21 cellular contexts compared by ENCODE assay signal in the genomic region with DNA sequence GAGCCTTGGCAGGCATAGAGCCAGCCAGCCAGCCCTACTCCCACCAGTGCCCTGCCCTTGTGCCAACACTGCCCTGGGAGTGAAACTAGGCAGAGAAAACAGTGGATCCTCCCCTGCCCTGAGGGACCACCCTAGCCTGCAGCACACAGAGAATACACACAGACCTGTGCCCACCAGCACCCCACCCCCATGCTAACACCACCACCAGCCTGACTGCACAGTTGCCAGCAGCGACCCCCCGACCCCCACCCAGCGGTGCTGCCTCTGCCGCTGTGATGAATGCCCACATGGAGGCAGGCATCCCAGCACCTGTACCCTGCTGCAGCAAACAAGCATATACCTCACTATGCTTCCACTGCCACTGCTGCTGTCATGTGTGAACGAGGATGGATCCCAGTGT. TPM values are rescaled to one million over a fixed set of nuclear protein-coding genes. Genes with fewer than 3 reads are reported as not detected.
DNase-seq lines count a peak whose midpoint lies in the region; ATAC-seq, FAIRE-seq and TF ChIP-seq lines count a peak whose summit lies in the region.
"Had no signal": no experiment of that assay in that cellular context is flagged by ENCODE, and none has a peak within 500 bp of the region (broad histone marks: within the 10 kb centered on the region; RNA-seq: fewer than 3 reads in every experiment).

No MANE protein-coding gene starts in this region.

- H3K4me1 Mint-ChIP-seq in activated naive CD8-positive, alpha-beta T cell treated with anti-CD3 and anti-CD28 coated beads, Interleukin-2, amount 50 U/mL, for 24 hours = no peaks in the 10 kb centered on the region
- H3K4me1 Mint-ChIP-seq: CD14-positive monocyte; CD4-positive, CD25-positive, alpha-beta regulatory T cell; CD8-positive, alpha-beta memory T cell had no signal

- no peak for TF ChIP-seq CTCF in VCaP (conservative IDR thresholded peaks at IDR 0.05)

- peak overlapping the region; percentile 19; the same call in 1 of the 2 replicates for H3K27ac ChIP-seq in VCaP
- H3K27ac ChIP-seq: BLaER1 had no signal

- no peak overlapping the region for H3K4me3 Mint-ChIP-seq in activated naive CD8-positive, alpha-beta T cell treated with anti-CD3 and anti-CD28 coated beads, Interleukin-2, amount 50 U/mL, for 24 hours
- H3K4me3 Mint-ChIP-seq: CD14-positive monocyte; CD4-positive, CD25-positive, alpha-beta regulatory T cell; CD8-positive, alpha-beta memory T cell had no signal

- peaks cover 16% of the 10 kb centered on the region for H3K36me3 Mint-ChIP-seq in activated naive CD8-positive, alpha-beta T cell treated with anti-CD3 and anti-CD28 coated beads, Interleukin-2, amount 50 U/mL, for 24 hours (ENCODE audit: low read depth)
- H3K36me3 Mint-ChIP-seq: CD14-positive monocyte had no signal

- peak; percentile 48 for FAIRE-seq in urothelium cell line (lab: Jason Lieb, UNC)
- FAIRE-seq: A204.1, G401.6, GM12891, GM19239 had no signal

- DNase-seq in urothelium cell line (ENCODE audit: low spot score) (no peak), SK-N-DZ (ENCODE audit: low spot score) (no peak)
- no peak for DNase-seq in activated naive CD8-positive, alpha-beta T cell treated with anti-CD3 and anti-CD28 coated beads, Interleukin-2, amount 50 U/mL, for 24 hours
- DNase-seq: 8988T; ACHN; BE2C; C1 segment of cervical spinal cord; CD4-positive, alpha-beta memory T cell; CD4-positive, CD25-positive, alpha-beta regulatory T cell; CD8-positive, alpha-beta memory T cell; COR-L47; DMS79 treated with DMSO at 0.1 percent for 48 hours; GF-D8 had no signal

- H3K27ac Mint-ChIP-seq in activated naive CD8-positive, alpha-beta T cell treated with anti-CD3 and anti-CD28 coated beads, Interleukin-2, amount 50 U/mL, for 24 hours = no peak overlapping the region
- H3K27ac Mint-ChIP-seq: CD14-positive monocyte; CD4-positive, alpha-beta memory T cell; CD4-positive, CD25-positive, alpha-beta regulatory T cell; CD8-positive, alpha-beta memory T cell had no signal

- no peak for ATAC-seq in HG03097 (IDR thresholded peaks at IDR 0.05; ENCODE audit: low FRiP score, unreplicated experiment)
- ATAC-seq in activated naive CD8-positive, alpha-beta T cell treated with anti-CD3 and anti-CD28 coated beads, Interleukin-2, amount 50 U/mL, for 24 hours = no peak

- peaks cover 14% of the 10 kb centered on the region for H3K9me3 Mint-ChIP-seq in activated naive CD8-positive, alpha-beta T cell treated with anti-CD3 and anti-CD28 coated beads, Interleukin-2, amount 50 U/mL, for 24 hours

- no peaks in the 10 kb centered on the region for H3K27me3 Mint-ChIP-seq in activated naive CD8-positive, alpha-beta T cell treated with anti-CD3 and anti-CD28 coated beads, Interleukin-2, amount 50 U/mL, for 24 hours

RNA-seq across cellular contexts. Expression of gene MIOS, which starts 9.4 kb away (rescaled TPM):
- polyA plus RNA-seq in SK-N-DZ (2014; cell fraction: cytosol; rRNA removed) = 53.1 and 70.5 TPM in 2 replicates
- polyA plus RNA-seq in SK-N-DZ (2014; cell fraction: nucleus; rRNA removed) = 71.0 and 83.2 TPM in 2 replicates

RNA-seq across cellular contexts. Expression of gene COL28A1, which starts 21.6 kb away (rescaled TPM):
- 0.07 and 0.21 TPM in 2 replicates for polyA plus RNA-seq in SK-N-DZ (2014; cell fraction: cytosol; rRNA removed)
- polyA plus RNA-seq in SK-N-DZ (2014; cell fraction: nucleus; rRNA removed) = 0.33 and 0.35 TPM in 2 replicates
- polyA plus RNA-seq: CD14-positive monocyte; CD4-positive, alpha-beta memory T cell; CD4-positive, CD25-positive, alpha-beta regulatory T cell; CD8-positive, alpha-beta memory T cell had no signal
